In genomic region chr6:109342564-109342963, GRCh38 we compare ENCODE assay signal across 16 cellular contexts. TPM values are rescaled to one million over a fixed set of nuclear protein-coding genes. Genes with fewer than 3 reads are reported as not detected.
DNase-seq lines count a peak whose midpoint lies in the region; ATAC-seq and TF ChIP-seq lines count a peak whose summit lies in the region.
"Had no signal": no experiment of that assay in that cellular context is flagged by ENCODE, and none has a peak within 500 bp of the region (broad histone marks: within the 10 kb centered on the region; RNA-seq: fewer than 3 reads in every experiment).

No MANE protein-coding gene starts in this region.

- CTCF ChIA-PET in PC-9 (lab: Charles Lee), result no interaction called here

- H3K4me1 ChIP-seq in PC-9 (replicated peaks; ENCODE audit: insufficient read depth) (peaks cover 26% of the 10 kb centered on the region), neuronal stem cell (ENCODE audit: control insufficient read depth in 2 of 2, insufficient read depth in 1 of 2, low read depth in 1 of 2, low read length in 2 of 2) (peaks cover 0 to 1% of the 10 kb centered on the region in 2 donors), body of pancreas (peaks cover 11% of the 10 kb centered on the region)
- H3K4me1 ChIP-seq: SJCRH30 had no signal

- DNase-seq in HFFc6 (peak; percentile 10), PC-9 (peak; percentile 40 to 41), fibroblast of the aortic adventitia (ENCODE audit: low read depth) (peak; percentile 42), neuronal stem cell (ENCODE audit: low spot score) (no peak), body of pancreas (no peak), SIG-M5 treated with dmso at 0.1 percent for 504 hours (lab: John Stamatoyannopoulos, UW; ENCODE audit: unreplicated experiment) (no peak)
- DNase-seq: CD8-positive, alpha-beta memory T cell; GOT3; KG1; NCI-H1092 treated with DMSO at 0.1 percent for 48 hours; NCI-H187 treated with DMSO at 0.1 percent for 48 hours; NCI-H2171; NCI-H446 treated with DMSO at 0.1 percent for 48 hours; NCI-H774; SJCRH30 had no signal

- H3K27ac Mint-ChIP-seq in HFFc6, result no peak overlapping the region

- no peak overlapping the region for H2BK5ac ChIP-seq in neuronal stem cell (ENCODE audit: low read length)

- no TSS peak for BruUV-seq in PC-9 (replicated peaks; lab: Mats Ljungman, UMichigan)

- TF ChIP-seq POLR2A in body of pancreas (IDR thresholded peaks at IDR 0.05), result no peak

- H3K9me2 ChIP-seq in PC-9 (ENCODE audit: insufficient read depth), result no peaks in the 10 kb centered on the region

- H3K4me2 ChIP-seq in PC-9 (no peak overlapping the region), neuronal stem cell (ENCODE audit: insufficient read depth, low read length, poor library complexity, severe bottlenecking) (no peak overlapping the region)

- no peaks in the 10 kb centered on the region for H4K20me1 ChIP-seq in PC-9 (ENCODE audit: insufficient read depth)

- no peak overlapping the region for H2BK120ac ChIP-seq in neuronal stem cell (ENCODE audit: low read depth, low read length)

- TF ChIP-seq CTCF in HFFc6 (IDR thresholded peaks at IDR 0.05) (no peak), PC-9 (conservative IDR thresholded peaks at IDR 0.05) (no peak), fibroblast of the aortic adventitia (IDR thresholded peaks at IDR 0.05; ENCODE audit: insufficient read depth, low read length) (no peak), body of pancreas (IDR thresholded peaks at IDR 0.05) (no peak)

- H2AFZ ChIP-seq in PC-9 (no peak overlapping the region), neuronal stem cell (ENCODE audit: low read length) (no peak overlapping the region)

- no peaks in the 10 kb centered on the region for H3K36me3 ChIP-seq in PC-9 (ENCODE audit: low read depth)
- H3K36me3 ChIP-seq in neuronal stem cell (replicated peaks in 1 of 2; ENCODE audit: control insufficient read depth in 2 of 2, insufficient read depth in 2 of 2, low read length in 2 of 2), result no peaks in the 10 kb centered on the region
- no peaks in the 10 kb centered on the region for H3K36me3 ChIP-seq in body of pancreas (replicated peaks in 1 of 2; ENCODE audit: insufficient read depth in 1 of 2, low read depth in 2 of 2)
- H3K36me3 ChIP-seq: SJCRH30 had no signal

- no peak overlapping the region for H3K4me3 Mint-ChIP-seq in HFFc6
- H3K4me3 Mint-ChIP-seq: CD8-positive, alpha-beta memory T cell had no signal

- no peak overlapping the region for H2BK12ac ChIP-seq in neuronal stem cell (ENCODE audit: low read length)

- H3K18ac ChIP-seq in neuronal stem cell (ENCODE audit: low read length), result no peak overlapping the region

- H3K4me1 Mint-ChIP-seq in HFFc6 (ENCODE audit: low read depth), result 0 out of 2 replicates have a peak, but pooled peaks cover 6% of the 10 kb centered on the region
- H3K4me1 Mint-ChIP-seq: CD8-positive, alpha-beta memory T cell had no signal

- H3K9me3 Mint-ChIP-seq in HFFc6, result no peaks in the 10 kb centered on the region
- H3K9me3 Mint-ChIP-seq: CD8-positive, alpha-beta memory T cell had no signal

- peak overlapping the region; percentile 50 for H3K9ac ChIP-seq in neuronal stem cell (ENCODE audit: low read depth, low read length, poor library complexity)

- intact Hi-C loops in PC-9 (cut with micrococcal nuclease; ENCODE audit: unreplicated experiment) (loop anchor here (5.0 kb wide), 1 partner anchor 40 kb away; the partner anchor contains the start of gene CD164), body of pancreas (cut with DNase I) (no loop called here)

- H3K27ac ChIP-seq in PC-9 (no peak overlapping the region), neuronal stem cell (replicated peaks; ENCODE audit: low read length) (no peak overlapping the region), body of pancreas (no peak overlapping the region)
- H3K27ac ChIP-seq: SJCRH30 had no signal

- H3K36me3 Mint-ChIP-seq in HFFc6 (ENCODE audit: low read depth), result no peaks in the 10 kb centered on the region

- H3K79me2 ChIP-seq in PC-9 (ENCODE audit: low read depth), result no peaks in the 10 kb centered on the region

- peaks cover 14% of the 10 kb centered on the region; the same call in 1 of the 2 replicates for H3F3A ChIP-seq in PC-9 (ENCODE audit: insufficient read depth, low read depth)

- ATAC-seq in body of pancreas (no peak), HG03521 (IDR thresholded peaks at IDR 0.05; ENCODE audit: unreplicated experiment) (no peak)

- no peaks in the 10 kb centered on the region; the same call in 1 of the 2 replicates for H3K27me3 Mint-ChIP-seq in HFFc6 (ENCODE audit: insufficient read depth)

- no peaks in the 10 kb centered on the region for H3K79me1 ChIP-seq in neuronal stem cell (ENCODE audit: low read depth, low read length)

- H3K27me3 ChIP-seq in PC-9 (ENCODE audit: insufficient read depth, low read depth), result no peaks in the 10 kb centered on the region
- no peaks in the 10 kb centered on the region for H3K27me3 ChIP-seq in neuronal stem cell (ENCODE audit: control insufficient read depth in 3 of 3, insufficient read depth in 3 of 3, low read depth in 1 of 3, low read length in 3 of 3)
- no peaks in the 10 kb centered on the region for H3K27me3 ChIP-seq in body of pancreas
- H3K27me3 ChIP-seq: SJCRH30 had no signal

- H3K9me3 ChIP-seq in PC-9 (ENCODE audit: insufficient read depth, low read depth) (no peaks in the 10 kb centered on the region), neuronal stem cell (replicated peaks in 1 of 2; ENCODE audit: control insufficient read depth in 2 of 2, insufficient read depth in 1 of 2, low read depth in 1 of 2, low read length in 2 of 2) (no peaks in the 10 kb centered on the region), body of pancreas (no peaks in the 10 kb centered on the region)
- H3K9me3 ChIP-seq: SJCRH30 had no signal

- POLR2A ChIA-PET in PC-9 (lab: Charles Lee; ENCODE audit: unreplicated experiment), result interaction anchor here (0.5 to 0.6 kb wide), 2 partner anchors 48 to 203 kb away, joined by 6 read pairs; no protein-coding TSS in a partner anchor

- no CpG with 5 or more reads among the region's 4 CpGs for WGBS in neuronal stem cell (ENCODE audit: extremely low coverage in 2 of 2, insufficient read length in 2 of 2, insufficient replicate concordance in 1 of 2), 2 donors
- WGBS in body of pancreas, 2 donors, result 74 to 76% methylated on average over 4 of the region's 4 CpGs

- H3K4ac ChIP-seq in neuronal stem cell (ENCODE audit: low read length), result no peak overlapping the region

- H2AK5ac ChIP-seq in neuronal stem cell (ENCODE audit: low read depth, low read length), result no peak overlapping the region

- H2BK15ac ChIP-seq in neuronal stem cell (ENCODE audit: low read length), result no peak overlapping the region

- no peak overlapping the region for H4K8ac ChIP-seq in neuronal stem cell (ENCODE audit: low read depth, low read length)

- H4K91ac ChIP-seq in neuronal stem cell (ENCODE audit: low read depth, low read length, poor library complexity), result no peak overlapping the region

- H3K23ac ChIP-seq in neuronal stem cell (ENCODE audit: low read depth, low read length, poor library complexity), result peak overlapping the region; percentile 60

- H3K14ac ChIP-seq in neuronal stem cell (ENCODE audit: low read length), result no peak overlapping the region

- H3K4me3 ChIP-seq in PC-9 (no peak overlapping the region), fibroblast of the aortic adventitia (ENCODE audit: low read depth, low read length) (no peak overlapping the region), neuronal stem cell (ENCODE audit: low read length in 2 of 2) (no peak overlapping the region), body of pancreas (no peak overlapping the region)
- H3K4me3 ChIP-seq: SJCRH30 had no signal

RNA-seq across cellular contexts. Expression of gene CD164, which starts 39.7 kb away (rescaled TPM):
- total RNA-seq in HFFc6 (2021; fragmentation: NEBNext Ultra II Directional; extraction: Animal tissue kit (Norgen Biotek cat#: 25700)), result 100 to 1,000 TPM; 243 to 260 (median 252) TPM
- total RNA-seq in PC-9 (2021) (170 and 210 TPM in 2 replicates), fibroblast of the aortic adventitia (ENCODE audit: low replicate concordance) (177 and 287 TPM in 2 replicates), body of pancreas (100 to 1,000 TPM in 1 of 2 donors, 10 to 100 TPM in 1; 97.9 to 183 TPM)
- 92.4 TPM for polyA plus RNA-seq in neuronal stem cell (2013, experiment 1 of 2)
- polyA plus RNA-seq in neuronal stem cell (2013, experiment 2 of 2), result 94.2 TPM

Comparison
In these comparisons a context has a peak if more than half of its experiments do, and no peak if none do; other contexts are left out.
1. DNase-seq: peak in HFFc6 (single experiment), PC-9 (2 of 2) and fibroblast of the aortic adventitia (single experiment); none in neuronal stem cell (single experiment), body of pancreas (0 of 4) and SIG-M5 treated with dmso at 0.1 percent for 504 hours (single experiment).